16 cellular contexts compared by ENCODE assay signal in the genomic region with DNA sequence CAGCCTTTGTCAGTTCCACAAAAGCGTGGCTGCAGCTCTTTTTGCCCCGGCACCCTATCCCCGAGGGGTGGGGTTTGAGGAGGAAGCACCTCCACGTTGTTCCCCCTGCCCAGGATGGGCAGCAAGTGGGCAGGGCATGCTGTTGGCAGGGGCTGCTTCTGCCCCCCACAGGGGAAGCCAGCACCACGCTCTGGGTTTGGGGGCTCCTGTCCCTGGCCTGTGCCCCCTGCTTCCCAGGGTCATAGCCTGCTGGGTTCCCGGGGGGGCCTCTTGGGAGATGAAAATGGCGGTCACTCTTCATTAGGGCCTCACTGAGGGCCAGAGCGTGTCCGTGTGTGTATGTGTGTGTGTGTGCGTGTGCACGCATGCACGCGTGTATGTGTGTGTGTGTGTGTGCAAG. TPM values are rescaled to one million over a fixed set of nuclear protein-coding genes. Genes with fewer than 3 reads are reported as not detected.
DNase-seq lines count a peak whose midpoint lies in the region; ATAC-seq, FAIRE-seq and TF ChIP-seq lines count a peak whose summit lies in the region.
"Had no signal": no experiment of that assay in that cellular context is flagged by ENCODE, and none has a peak within 500 bp of the region (broad histone marks: within the 10 kb centered on the region; RNA-seq: fewer than 3 reads in every experiment).

No MANE protein-coding gene starts in this region.

- TF ChIP-seq RAD21 in GM12878 (IDR thresholded peaks at IDR 0.05; ENCODE audit: insufficient read depth, low read depth, low read length), result no peak

- H4K20me1 ChIP-seq in GM12878 (ENCODE audit: control insufficient read depth, insufficient read depth), result no peaks in the 10 kb centered on the region

- H3K27ac Mint-ChIP-seq in CD4-positive, CD25-positive, alpha-beta regulatory T cell, result peak overlapping the region in 1 of 3 donors; percentile 74
- H3K27ac Mint-ChIP-seq in neural crest cell (ENCODE audit: unreplicated experiment) (peak overlapping the region; percentile 81), Caco-2 (ENCODE audit: unreplicated experiment) (no peak overlapping the region)

- DNase-seq in CD4-positive, CD25-positive, alpha-beta regulatory T cell, result no peak
- DNase-seq in HL-60 (ENCODE audit: low read depth in 1 of 2, low spot score in 1 of 2), result no peak
- DNase-seq in GM12878 (ENCODE audit: low read depth, low spot score), result no peak
- no peak for DNase-seq in neural crest cell (ENCODE audit: low read depth, low spot score)
- no peak for DNase-seq in Caco-2
- DNase-seq: activated CD4-positive, alpha-beta T cell treated with anti-CD3 and anti-CD28 coated beads, Interleukin-2, amount 50 U/mL, for 1 hour; activated gamma-delta T cell treated with Interleukin-2 at 50 U/mL for 16 hours; DMS79 treated with DMSO at 0.1 percent for 48 hours; hypothalamus; KG1; NCI-H1417; NCI-H345; SHP77; T1000 had no signal

- WGBS in GM12878 (ENCODE audit: insufficient coverage, insufficient replicate concordance, low lambda C conversion rate, missing lambda C conversion rate), result 85% methylated on average over 13 of the region's 13 CpGs

- H3K9me3 Mint-ChIP-seq in CD4-positive, CD25-positive, alpha-beta regulatory T cell, result no peaks in the 10 kb centered on the region
- H3K9me3 Mint-ChIP-seq in neural crest cell, result no peaks in the 10 kb centered on the region
- no peaks in the 10 kb centered on the region for H3K9me3 Mint-ChIP-seq in Caco-2 (ENCODE audit: unreplicated experiment)

- peaks cover 12% of the 10 kb centered on the region for H3K36me3 Mint-ChIP-seq in CD4-positive, CD25-positive, alpha-beta regulatory T cell
- H3K36me3 Mint-ChIP-seq in neural crest cell (ENCODE audit: low read depth) (no peaks in the 10 kb centered on the region), Caco-2 (ENCODE audit: insufficient read depth, unreplicated experiment) (peaks cover 77% of the 10 kb centered on the region)

- POLR2A ChIA-PET in GM12878 (lab: Charles Lee) (no interaction called here), Caco-2 (lab: Charles Lee) (no interaction called here)

- BruUV-seq in GM12878 (replicated peaks; lab: Mats Ljungman, UMichigan) (no TSS peak), Caco-2 (replicated peaks; lab: Mats Ljungman, UMichigan) (no TSS peak)

- peaks cover 74% of the 10 kb centered on the region for H3K4me1 ChIP-seq in CD4-positive, CD25-positive, alpha-beta regulatory T cell (ENCODE audit: control insufficient read depth, insufficient read depth, low read length, poor library complexity, severe bottlenecking)
- H3K4me1 ChIP-seq in GM12878 (ENCODE audit: control insufficient read depth, insufficient read depth, low read length) (peaks cover 6% of the 10 kb centered on the region), Caco-2 (peaks cover 2% of the 10 kb centered on the region)

- H2AFZ ChIP-seq in GM12878 (ENCODE audit: control insufficient read depth, low read depth, low read length), result no peak overlapping the region

- H3K9me3 ChIP-seq in CD4-positive, CD25-positive, alpha-beta regulatory T cell (ENCODE audit: control insufficient read depth in 2 of 2, low read length in 2 of 2), result no peaks in the 10 kb centered on the region
- no peaks in the 10 kb centered on the region; the same call in 2 of the 3 replicates for H3K9me3 ChIP-seq in GM12878 (replicated peaks; ENCODE audit: control insufficient read depth, insufficient read depth, low read length)
- no peaks in the 10 kb centered on the region for H3K9me3 ChIP-seq in Caco-2

- no peak overlapping the region for H3K4me2 ChIP-seq in GM12878 (ENCODE audit: control insufficient read depth, insufficient read depth)

- in situ Hi-C loops in GM12878 (cut with MboI), result no loop called here

- intact Hi-C loops in GM12878 (cut with micrococcal nuclease; ENCODE audit: unreplicated experiment) (no loop called here), Caco-2 (cut with micrococcal nuclease; ENCODE audit: unreplicated experiment) (no loop called here)

- TF ChIP-seq CTCF in HL-60 (IDR thresholded peaks at IDR 0.05; ENCODE audit: insufficient read depth, low read length), result no peak
- TF ChIP-seq CTCF in GM12878 (IDR thresholded peaks at IDR 0.05 in 2 of 3, conservative IDR thresholded peaks at IDR 0.05 in 1 of 3; ENCODE audit: control insufficient read depth in 2 of 3, extremely low read depth in 1 of 3, insufficient read depth in 1 of 3, low read depth in 3 of 3, low read length in 3 of 3), result no peak
- TF ChIP-seq CTCF in neural crest cell (conservative IDR thresholded peaks at IDR 0.05), result no peak
- TF ChIP-seq CTCF in Caco-2 (IDR thresholded peaks at IDR 0.05; ENCODE audit: insufficient read depth in 1 of 2, low read depth in 1 of 2, low read length in 1 of 2, severe bottlenecking in 1 of 2, unreplicated experiment in 1 of 2), result no peak

- RAD21 ChIA-PET in GM12878 (lab: Charles Lee; ENCODE audit: unreplicated experiment), result no interaction called here

- H3K9ac ChIP-seq in GM12878 (ENCODE audit: control insufficient read depth, insufficient read depth, low read length), result no peak overlapping the region

- FAIRE-seq in GM12878 (lab: Jason Lieb, UNC), result no peak

- no peaks in the 10 kb centered on the region; the same call in 1 of the 2 replicates for H3K79me2 ChIP-seq in GM12878 (ENCODE audit: control insufficient read depth, insufficient read depth, low read length)

- SMC1A ChIA-PET in GM12878 (lab: Charles Lee; ENCODE audit: uncharacterized antibody, unreplicated experiment), result no interaction called here

- peaks cover 6 to 84% (median 33%) of the 10 kb centered on the region in 4 donors for H3K4me1 Mint-ChIP-seq in CD4-positive, CD25-positive, alpha-beta regulatory T cell
- H3K4me1 Mint-ChIP-seq in neural crest cell, result peaks cover 21% of the 10 kb centered on the region
- no peaks in the 10 kb centered on the region for H3K4me1 Mint-ChIP-seq in Caco-2 (ENCODE audit: low read depth, unreplicated experiment)

- peak overlapping the region; percentile 65 for H3K27ac ChIP-seq in CD4-positive, CD25-positive, alpha-beta regulatory T cell (ENCODE audit: insufficient read depth, low read length, poor library complexity, severe bottlenecking)
- peak overlapping the region; percentile 69 for H3K27ac ChIP-seq in HL-60 (replicated peaks)
- H3K27ac ChIP-seq in GM12878 (ENCODE audit: control insufficient read depth, insufficient read depth), result no peak overlapping the region

- H3K36me3 ChIP-seq in CD4-positive, CD25-positive, alpha-beta regulatory T cell (ENCODE audit: control insufficient read depth, insufficient read depth, low read length), result peaks cover 62% of the 10 kb centered on the region
- H3K36me3 ChIP-seq in GM12878 (ENCODE audit: control insufficient read depth in 2 of 2, insufficient read depth in 2 of 2, low read length in 1 of 2) (peaks cover 30 to 44% of the 10 kb centered on the region in 2 experiments), Caco-2 (ENCODE audit: control insufficient read depth, insufficient read depth, low read length) (peaks cover 3% of the 10 kb centered on the region)

- no peaks in the 10 kb centered on the region for H3K27me3 Mint-ChIP-seq in CD4-positive, CD25-positive, alpha-beta regulatory T cell
- H3K27me3 Mint-ChIP-seq in neural crest cell (ENCODE audit: low read depth) (no peaks in the 10 kb centered on the region), Caco-2 (ENCODE audit: insufficient read depth, unreplicated experiment) (no peaks in the 10 kb centered on the region)

- H3K4me3 Mint-ChIP-seq in CD4-positive, CD25-positive, alpha-beta regulatory T cell, result peak overlapping the region in 1 of 4 donors; percentile 73
- H3K4me3 Mint-ChIP-seq in neural crest cell (no peak overlapping the region), Caco-2 (ENCODE audit: unreplicated experiment) (no peak overlapping the region)

- ATAC-seq in CD4-positive, CD25-positive, alpha-beta regulatory T cell (ENCODE audit: low read depth in 2 of 2), result no peak
- ATAC-seq in GM12878, result no peak
- ATAC-seq in HG02610 (IDR thresholded peaks at IDR 0.05; ENCODE audit: unreplicated experiment), result no peak
- ATAC-seq in GM18861 (IDR thresholded peaks at IDR 0.05; ENCODE audit: unreplicated experiment), result no peak

- CTCF ChIA-PET in GM12878 (lab: Yijun Ruan, JAX) (no interaction called here), Caco-2 (lab: Charles Lee) (no interaction called here)

- no peak for TF ChIP-seq EP300 in GM12878 (IDR thresholded peaks at IDR 0.05; ENCODE audit: borderline replicate concordance in 1 of 2, control insufficient read depth in 1 of 2, low read depth in 2 of 2, low read length in 2 of 2)

- H3K27me3 ChIP-seq in CD4-positive, CD25-positive, alpha-beta regulatory T cell (ENCODE audit: control insufficient read depth, insufficient read depth, low read length), result no peaks in the 10 kb centered on the region
- H3K27me3 ChIP-seq in HL-60 (ENCODE audit: insufficient read depth, poor library complexity, severe bottlenecking) (no peaks in the 10 kb centered on the region), GM12878 (replicated peaks in 1 of 2; ENCODE audit: control insufficient read depth in 2 of 2, insufficient read depth in 2 of 2, low read length in 1 of 2) (no peaks in the 10 kb centered on the region), Caco-2 (replicated peaks; ENCODE audit: control insufficient read depth, insufficient read depth, low read length) (no peaks in the 10 kb centered on the region)

- no peak overlapping the region for H3K4me3 ChIP-seq in CD4-positive, CD25-positive, alpha-beta regulatory T cell (ENCODE audit: low read depth, low read length)
- H3K4me3 ChIP-seq in HL-60 (replicated peaks; ENCODE audit: insufficient read depth, low read length) (no peak overlapping the region), GM12878 (no peak overlapping the region), Caco-2 (ENCODE audit: low read depth, low read length) (no peak overlapping the region)

- TF ChIP-seq POLR2A in GM12878 (IDR thresholded peaks at IDR 0.05; ENCODE audit: low read depth, low read length), result peak; percentile 38; the same call in 1 of the 2 replicates

RNA-seq across cellular contexts. Expression of gene LASP1, which starts 22.8 kb away (rescaled TPM):
- total RNA-seq in CD4-positive, CD25-positive, alpha-beta regulatory T cell, result 154 TPM
- polyA plus RNA-seq in CD4-positive, CD25-positive, alpha-beta regulatory T cell, result 10 to 100 TPM; 50.3 to 77.3 (median 62.8) TPM
- total RNA-seq in GM12878 (2013; cell fraction: nucleolus; rRNA removed), result 86.9 and 95.9 TPM in 2 replicates
- total RNA-seq in GM12878 (2014; rRNA removed) (40.9 and 42.3 TPM in 2 replicates), GM12878 (2014; rRNA removed; fragmentation: Illumina TruSeq; extraction: Trizol) (33.8 and 37.6 TPM in 2 replicates), GM12878 (2021) (105 and 114 TPM in 2 replicates), neural crest cell (87.4 and 94.3 TPM in 2 replicates), Caco-2 (2022) (137 and 143 TPM in 2 replicates)
- polyA plus RNA-seq in GM12878 (2011; ENCODE audit: low read depth), result 52.3 TPM
- polyA plus RNA-seq in GM12878 (2011; rRNA removed) (39.4 and 47.7 TPM in 2 replicates), GM12878 (2014; fragmentation: Illumina TruSeq; extraction: Trizol) (69.5 and 81.8 TPM in 2 replicates), GM12878 (2014; fragmentation: Nextera tagmentation; extraction: Ambion mirVana) (10 to 100 TPM; 21.0 to 27.0 TPM), GM12878 (2014; rRNA removed) (78.9 and 85.4 TPM in 2 replicates), GM12878 (2016; fragmentation: Nextera tagmentation; extraction: Ambion mirVana) (10 to 100 TPM; 70.8 to 74.5 TPM)
- polyA plus RNA-seq in GM12878 (2011; cell fraction: cytosol; rRNA removed), result 88.5 and 98.7 TPM in 2 replicates
- polyA plus RNA-seq in GM12878 (2011; cell fraction: nucleus; rRNA removed), result 47.3 and 65.2 TPM in 2 replicates
- 89.6 and 99.7 TPM in 2 replicates for polyA plus RNA-seq in GM12878 (2012)
- 53.3 and 89.4 TPM in 2 replicates for polyA minus RNA-seq in GM12878 (2011; rRNA and poly(A)+ RNA removed)
- polyA minus RNA-seq in GM12878 (2011; cell fraction: cytosol; rRNA and poly(A)+ RNA removed), result 35.5 and 39.2 TPM in 2 replicates
- 19.1 and 33.7 TPM in 2 replicates for polyA minus RNA-seq in GM12878 (2011; cell fraction: nucleus; rRNA and poly(A)+ RNA removed)

RNA-seq across cellular contexts. Expression of gene RPL23, which starts 39.1 kb away (rescaled TPM):
- 1,411 TPM for total RNA-seq in CD4-positive, CD25-positive, alpha-beta regulatory T cell
- 1,000 to 10,000 TPM; 1,034 to 1,357 (median 1,206) TPM for polyA plus RNA-seq in CD4-positive, CD25-positive, alpha-beta regulatory T cell
- total RNA-seq in GM12878 (2013; cell fraction: nucleolus; rRNA removed), result 251 and 278 TPM in 2 replicates
- total RNA-seq in GM12878 (2014; rRNA removed), result 2,317 and 2,414 TPM in 2 replicates
- total RNA-seq in GM12878 (2014; rRNA removed; fragmentation: Illumina TruSeq; extraction: Trizol), result 3,231 and 3,325 TPM in 2 replicates
- 2,200 and 2,256 TPM in 2 replicates for total RNA-seq in GM12878 (2021)
- 15,073 TPM for polyA plus RNA-seq in GM12878 (2011; ENCODE audit: low read depth)
- polyA plus RNA-seq in GM12878 (2011; rRNA removed), result 2,867 and 3,528 TPM in 2 replicates
- polyA plus RNA-seq in GM12878 (2011; cell fraction: cytosol; rRNA removed), result 1,769 and 1,817 TPM in 2 replicates
- polyA plus RNA-seq in GM12878 (2011; cell fraction: nucleus; rRNA removed), result 668 and 763 TPM in 2 replicates
- polyA plus RNA-seq in GM12878 (2012), result 4,332 and 4,612 TPM in 2 replicates
- polyA plus RNA-seq in GM12878 (2014; fragmentation: Illumina TruSeq; extraction: Trizol), result 4,821 and 5,052 TPM in 2 replicates
- polyA plus RNA-seq in GM12878 (2014; fragmentation: Nextera tagmentation; extraction: Ambion mirVana), result 1,000 to 10,000 TPM; 3,319 to 3,754 TPM
- 3,219 and 3,296 TPM in 2 replicates for polyA plus RNA-seq in GM12878 (2014; rRNA removed)
- 1,000 to 10,000 TPM; 2,341 to 2,536 TPM for polyA plus RNA-seq in GM12878 (2016; fragmentation: Nextera tagmentation; extraction: Ambion mirVana)
- polyA minus RNA-seq in GM12878 (2011; rRNA and poly(A)+ RNA removed), result 682 and 694 TPM in 2 replicates
- polyA minus RNA-seq in GM12878 (2011; cell fraction: cytosol; rRNA and poly(A)+ RNA removed), result 326 and 362 TPM in 2 replicates
- polyA minus RNA-seq in GM12878 (2011; cell fraction: nucleus; rRNA and poly(A)+ RNA removed), result 94.9 and 131 TPM in 2 replicates
- 1,802 and 1,851 TPM in 2 replicates for total RNA-seq in neural crest cell
- 2,216 and 2,327 TPM in 2 replicates for total RNA-seq in Caco-2 (2022)
